In the genomic region with DNA sequence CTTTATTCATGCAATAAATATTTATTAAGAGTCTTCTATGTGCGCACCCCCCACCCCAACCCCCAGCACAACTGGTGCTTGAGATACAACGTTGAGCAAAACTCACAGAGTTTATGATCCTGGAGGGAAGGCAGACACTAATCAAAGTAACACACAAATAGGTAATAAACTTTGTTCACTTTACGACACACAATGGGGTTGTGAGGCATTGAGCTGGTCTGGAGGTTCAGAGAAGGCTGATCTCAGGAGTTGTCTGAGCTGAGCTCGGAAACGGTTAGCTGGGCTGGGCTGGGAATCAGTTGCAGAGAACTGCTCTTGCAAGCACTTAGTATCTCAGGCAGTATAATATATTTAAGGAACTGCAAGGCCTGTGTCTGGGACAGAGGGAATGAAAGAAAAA, we compare ENCODE assay signal across 7 cellular contexts.
"Had no signal": no experiment of that assay in that cellular context is flagged by ENCODE, and none has a peak within 500 bp of the region (broad histone marks: within the 10 kb centered on the region; RNA-seq: fewer than 3 reads in every experiment).

No MANE protein-coding gene starts in this region.

- H3K27ac ChIP-seq: HL-60 had no signal

- H3K4me1 Mint-ChIP-seq: GM23338 had no signal

- H3K4me2 ChIP-seq: GM23338 had no signal

- H3K4me3 ChIP-seq: GM23338, HAP-1 had no signal

- H3K9me3 Mint-ChIP-seq: GM23338, HFFc6 had no signal

- H3K36me3 ChIP-seq: HAP-1 had no signal

- H3K4me1 ChIP-seq: HAP-1 had no signal

- H2AFZ ChIP-seq: GM23338 had no signal

- H3K4me3 Mint-ChIP-seq: GM23338, HFFc6 had no signal

- H3K9me3 ChIP-seq: HAP-1 had no signal

- DNase-seq: H7, HFFc6, IMR-90 had no signal

- H3K27ac Mint-ChIP-seq: GM23338 had no signal

- FAIRE-seq: HepG2 had no signal
